In genomic region chr9:120439147-120439546, GRCh38 we compare ENCODE assay signal across 8 cellular contexts.
DNase-seq lines count a peak whose midpoint lies in the region; ATAC-seq and TF ChIP-seq lines count a peak whose summit lies in the region.

No MANE protein-coding gene starts in this region.

- TF ChIP-seq POLR2A in sigmoid colon (IDR thresholded peaks at IDR 0.05) = no peak

- H3K36me3 ChIP-seq in sigmoid colon = peaks cover 0 to 55% (median 7%) of the 10 kb centered on the region in 4 donors

- peak; percentile 71 for ATAC-seq in HG02642 (IDR thresholded peaks at IDR 0.05; ENCODE audit: poor library complexity, unreplicated experiment)

- H3K4me3 ChIP-seq in sigmoid colon = no peak overlapping the region

- peak in 1 of 4 experiments; percentile 14 for TF ChIP-seq CTCF in sigmoid colon (IDR thresholded peaks at IDR 0.05)

- no peak overlapping the region for H3K27ac ChIP-seq in sigmoid colon

- H3K4me1 ChIP-seq in sigmoid colon = peaks cover 0 to 33% (median 12%) of the 10 kb centered on the region in 4 donors

- H3K27me3 ChIP-seq in sigmoid colon = no peaks in the 10 kb centered on the region

- TF ChIP-seq EP300 in sigmoid colon (IDR thresholded peaks at IDR 0.05) = no peak

- intact Hi-C loops in sigmoid colon (cut with DNase I) = no loop called here

- H3K9me3 ChIP-seq in sigmoid colon = no peaks in the 10 kb centered on the region

- in situ Hi-C loops in SK-MEL-5 (cut with HindIII; ENCODE audit: low pct_unique_long_range_greater_than_20kb, low sequenced_read_pairs) = no loop called here

- DNase-seq in EL = peak; percentile 21
- DNase-seq in SK-MEL-5 (ENCODE audit: low read depth, low spot score) = peak; percentile 41
- peak; percentile 15 for DNase-seq in germinal center (ENCODE audit: low spot score)
- no peak for DNase-seq in NCI-H1105 (lab: John Stamatoyannopoulos, UW)
- DNase-seq in NCI-H524 treated with DMSO at 0.1 percent for 48 hours (lab: John Stamatoyannopoulos, UW) = no peak
- no peak for DNase-seq in sigmoid colon
- DNase-seq in activated CD4-positive, CD25-positive, alpha-beta regulatory T cell (lab: John Stamatoyannopoulos, UW) = no peak

- WGBS in sigmoid colon, 2 donors = 85 to 88% methylated on average over 7 of the region's 7 CpGs

Comparison
In these comparisons a context has a peak if more than half of its experiments do, and no peak if none do; other contexts are left out.
1. DNase-seq: peak in EL (single experiment), SK-MEL-5 (single experiment) and germinal center (single experiment); none in NCI-H1105 (single experiment), NCI-H524 treated with DMSO at 0.1 percent for 48 hours (single experiment), sigmoid colon (single experiment) and activated CD4-positive, CD25-positive, alpha-beta regulatory T cell (0 of 4).